10 cellular contexts compared by ENCODE assay signal in genomic region chr12:22275847-22276246, GRCh38. TPM values are rescaled to one million over a fixed set of nuclear protein-coding genes. Genes with fewer than 3 reads are reported as not detected.
A peak's percentile ranks its signal among the peaks of the same experiment; 100 is the strongest.
DNase-seq lines count a peak whose midpoint lies in the region; ATAC-seq and TF ChIP-seq lines count a peak whose summit lies in the region.
"Had no signal": no experiment of that assay in that cellular context is flagged by ENCODE, and none has a peak within 500 bp of the region (broad histone marks: within the 10 kb centered on the region; RNA-seq: fewer than 3 reads in every experiment).

No MANE protein-coding gene starts in this region.

- no peaks in the 10 kb centered on the region for H3K9me3 ChIP-seq in RWPE2 (ENCODE audit: severe bottlenecking)

- H3K36me3 ChIP-seq in RWPE2 (ENCODE audit: low read depth) = no peaks in the 10 kb centered on the region

- peak; percentile 76 for DNase-seq in AG08396 (ENCODE audit: low spot score)
- DNase-seq in RWPE2 (ENCODE audit: low spot score) = peak; percentile 82
- DNase-seq in fibroblast of peridontal ligament (ENCODE audit: extremely low read depth) = peak; percentile 100
- peak; percentile 33 for DNase-seq in occipital lobe (lab: John Stamatoyannopoulos, UW)
- no peak for DNase-seq in NCI-H2081 treated with DMSO at 0.1 percent for 48 hours (lab: John Stamatoyannopoulos, UW)
- DNase-seq in activated CD4-positive, alpha-beta T cell treated with anti-CD3 and anti-CD28 coated beads, Interleukin-2, amount 50 U/mL, for 1 hour = no peak
- DNase-seq: activated naive CD4-positive, alpha-beta T cell treated with anti-CD3 and anti-CD28 coated beads, Interleukin-2, amount 50 U/mL, for 16 hours had no signal

- H3K4me1 ChIP-seq in RWPE2 (ENCODE audit: insufficient read depth, poor library complexity, severe bottlenecking) = peaks cover 23% of the 10 kb centered on the region

- H3K27ac ChIP-seq in RWPE2 (ENCODE audit: poor library complexity, severe bottlenecking) = peak overlapping the region; percentile 64
- H3K27ac ChIP-seq: parathyroid adenoma had no signal

- ATAC-seq in RWPE2 (ENCODE audit: low read depth) (peak; percentile 97), GM19351 (IDR thresholded peaks at IDR 0.05; ENCODE audit: unreplicated experiment) (no peak), GM21717 (IDR thresholded peaks at IDR 0.05; ENCODE audit: unreplicated experiment) (no peak)

- no peak for TF ChIP-seq CTCF in RWPE2 (IDR thresholded peaks at IDR 0.05; ENCODE audit: poor library complexity, severe bottlenecking)

- H3K4me3 ChIP-seq in RWPE2 (ENCODE audit: severe bottlenecking) = no peak overlapping the region

- H3K27me3 ChIP-seq in RWPE2 (ENCODE audit: insufficient read depth, poor library complexity, severe bottlenecking) = no peaks in the 10 kb centered on the region

RNA-seq across cellular contexts. Expression of gene ST8SIA1, which starts 58.7 kb away (rescaled TPM):
- total RNA-seq in occipital lobe = 29.6 TPM

Comparison
In these comparisons a context has a peak if more than half of its experiments do, and no peak if none do; other contexts are left out.
1. DNase-seq: peak in AG08396 (single experiment), RWPE2 (single experiment), fibroblast of peridontal ligament (single experiment) and occipital lobe (single experiment); none in NCI-H2081 treated with DMSO at 0.1 percent for 48 hours (single experiment) and activated CD4-positive, alpha-beta T cell treated with anti-CD3 and anti-CD28 coated beads, Interleukin-2, amount 50 U/mL, for 1 hour (single experiment).